ENCODE assay signal across 34 cellular contexts in genomic region chr1:167871331-167871730, GRCh38. TPM values are rescaled to one million over a fixed set of nuclear protein-coding genes. Genes with fewer than 3 reads are reported as not detected.
DNase-seq lines count a peak whose midpoint lies in the region; ATAC-seq, FAIRE-seq and TF ChIP-seq lines count a peak whose summit lies in the region.
"Had no signal": no experiment of that assay in that cellular context is flagged by ENCODE, and none has a peak within 500 bp of the region (broad histone marks: within the 10 kb centered on the region; RNA-seq: fewer than 3 reads in every experiment).

No MANE protein-coding gene starts in this region.

- H3K27me3 ChIP-seq in IMR-90 (ENCODE audit: control insufficient read depth, insufficient read depth, low read length) (no peaks in the 10 kb centered on the region), K562 (ENCODE audit: control insufficient read depth in 2 of 2, insufficient read depth in 2 of 2, low read length in 2 of 2) (no peaks in the 10 kb centered on the region), MM.1S (replicated peaks; ENCODE audit: insufficient read depth, low read length) (no peaks in the 10 kb centered on the region), gastrocnemius medialis (no peaks in the 10 kb centered on the region)
- H3K27me3 ChIP-seq: BLaER1, esophagus muscularis mucosa, tibial nerve had no signal

- peak; percentile 68 for ATAC-seq in IMR-90 (ENCODE audit: low read depth)
- no peak for ATAC-seq in K562
- no peak for ATAC-seq in HG03039 (IDR thresholded peaks at IDR 0.05; ENCODE audit: unreplicated experiment)
- no peak for ATAC-seq in gastrocnemius medialis
- ATAC-seq: A549; GM12878; natural killer cell treated with Interleukin-12 subunit alpha and Interleukin-12 subunit beta and Interleukin-15 and Interleukin-18, amount 100 ng/mL, for 72 hours had no signal

- H3K4me2 ChIP-seq in IMR-90 (ENCODE audit: low read depth, low read length) (no peak overlapping the region), K562 (ENCODE audit: insufficient read depth, low read length) (no peak overlapping the region), MM.1S (ENCODE audit: low read depth, low read length) (no peak overlapping the region)
- H3K4me2 ChIP-seq: A549, BLaER1 had no signal

- DNase-seq in AG10803 (ENCODE audit: low read depth) (peak; percentile 27), IMR-90 (peak; percentile 53), K562 (ENCODE audit: extremely low read depth in 1 of 4, low spot score in 3 of 4) (no peak), left kidney (ENCODE audit: low read depth, low spot score) (peak; percentile 10), MM.1S (no peak), MCF 10A (ENCODE audit: unreplicated experiment) (no peak), gastrocnemius medialis (no peak)
- DNase-seq: activated CD4-positive, alpha-beta memory T cell treated with anti-CD3 and anti-CD28 coated beads for 36 hours; activated CD4-positive, CD25-positive, alpha-beta regulatory T cell treated with anti-CD3 and anti-CD28 coated beads, Interleukin-2, amount 50 U/mL, for 72 hours; activated CD8-positive, alpha-beta memory T cell treated with anti-CD3 and anti-CD28 coated beads, Interleukin-2, amount 50 U/mL, for 48 hours; activated naive CD4-positive, alpha-beta T cell treated with anti-CD3 and anti-CD28 coated beads, Interleukin-2, amount 10 ng/mL, durations not matched to agents 7 days and 5 days; amniotic stem cell; COR-L47; DMS79 treated with DMSO at 0.1 percent for 48 hours; glutamatergic neuron; islet precursor cell; midbrain; NCI-H1092 treated with DMSO at 0.1 percent for 48 hours; NCI-H187 treated with DMSO at 0.1 percent for 48 hours; NCI-H446; NCI-H82 had no signal

- no peak overlapping the region for H3K18ac ChIP-seq in IMR-90 (ENCODE audit: low read depth, low read length)

- dilution Hi-C loops in IMR-90 (cut with HindIII; ENCODE audit: low sequenced_read_pairs, unreplicated experiment): no loop called here

- H2AK9ac ChIP-seq in IMR-90 (replicated peaks; ENCODE audit: low read depth, low read length, poor library complexity): no peak overlapping the region

- H3K36me3 ChIP-seq in IMR-90 (ENCODE audit: control insufficient read depth, insufficient read depth, low read length) (no peaks in the 10 kb centered on the region), K562 (ENCODE audit: control insufficient read depth, insufficient read depth, low read length) (peaks cover 5% of the 10 kb centered on the region; the same call in 1 of the 3 replicates), MM.1S (replicated peaks; ENCODE audit: insufficient read depth, low read length) (no peaks in the 10 kb centered on the region), gastrocnemius medialis (no peaks in the 10 kb centered on the region)
- H3K36me3 ChIP-seq: BLaER1, esophagus muscularis mucosa, tibial nerve had no signal

- in situ Hi-C loops in IMR-90 (cut with MboI; ENCODE audit: low sequenced_read_pairs): no loop called here
- in situ Hi-C loops in K562 (cut with MboI): no loop called here
- in situ Hi-C loops in gastrocnemius medialis (cut with MboI; ENCODE audit: low sequenced_read_pairs in 4 of 4): no loop called here

- no peak overlapping the region for H3K9ac ChIP-seq in IMR-90 (ENCODE audit: low read depth, low read length)
- H3K9ac ChIP-seq in K562 (ENCODE audit: insufficient read depth in 1 of 2, low read depth in 2 of 2, low read length in 2 of 2): peak overlapping the region in 1 of 2 experiments; percentile 2; a peak in 1 of 4 replicates
- no peak overlapping the region for H3K9ac ChIP-seq in MM.1S (ENCODE audit: low read length)
- H3K9ac ChIP-seq: BLaER1 had no signal

- TF ChIP-seq POLR2A in IMR-90 (IDR thresholded peaks at IDR 0.05; ENCODE audit: low read depth, low read length) (no peak), K562 (conservative IDR thresholded peaks at IDR 0.05) (no peak), gastrocnemius medialis (IDR thresholded peaks at IDR 0.05) (no peak)

- TF ChIP-seq CTCF in AG10803 (conservative IDR thresholded peaks at IDR 0.05; ENCODE audit: low read length) (no peak), IMR-90 (conservative IDR thresholded peaks at IDR 0.05; ENCODE audit: low read depth, low read length) (no peak), K562 (IDR thresholded peaks at IDR 0.05 in 2 of 3, conservative IDR thresholded peaks at IDR 0.05 in 1 of 3; ENCODE audit: insufficient read depth in 2 of 3, low read depth in 1 of 3, low read length in 3 of 3) (no peak), MM.1S (IDR thresholded peaks at IDR 0.05; ENCODE audit: low read length) (no peak), MCF 10A (IDR thresholded peaks at IDR 0.05; ENCODE audit: unreplicated experiment) (no peak), gastrocnemius medialis (IDR thresholded peaks at IDR 0.05 in 4 of 5, conservative IDR thresholded peaks at IDR 0.05 in 1 of 5) (no peak)

- no peak for TF ChIP-seq RAD21 in IMR-90 (IDR thresholded peaks at IDR 0.05; ENCODE audit: low read length)
- no peak for TF ChIP-seq RAD21 in K562 (CRISPR knock-in tag; conservative IDR thresholded peaks at IDR 0.05 in 1 of 2, IDR thresholded peaks at IDR 0.05 in 1 of 2)

- H3K4me3 ChIP-seq in AG10803 (ENCODE audit: low read length) (no peak overlapping the region), IMR-90 (ENCODE audit: insufficient read depth, low read depth, low read length) (no peak overlapping the region), K562 (no peak overlapping the region), MM.1S (ENCODE audit: low read length) (no peak overlapping the region), gastrocnemius medialis (no peak overlapping the region)
- H3K4me3 ChIP-seq: A549, BLaER1, coronary artery, esophagus muscularis mucosa, GM12878, skin epidermis, tibial nerve had no signal

- H4K5ac ChIP-seq in IMR-90 (ENCODE audit: low read depth, low read length): no peak overlapping the region

- intact Hi-C loops in IMR-90 (cut with micrococcal nuclease) (no loop called here), K562 (cut with micrococcal nuclease) (no loop called here), MCF 10A (cut with micrococcal nuclease) (no loop called here), gastrocnemius medialis (cut with DNase I; ENCODE audit: low total_unique reads) (no loop called here)

- no peak overlapping the region for H3K27ac Mint-ChIP-seq in MCF 10A (ENCODE audit: low read depth, unreplicated experiment)
- H3K27ac Mint-ChIP-seq: activated CD4-positive, alpha-beta memory T cell treated with anti-CD3 and anti-CD28 coated beads for 36 hours; activated naive CD4-positive, alpha-beta T cell treated with anti-CD3 and anti-CD28 coated beads, Interleukin-2, amount 10 ng/mL, durations not matched to agents 7 days and 5 days; natural killer cell treated with Interleukin-12 subunit alpha and Interleukin-12 subunit beta and Interleukin-15 and Interleukin-18, amount 100 ng/mL, for 72 hours had no signal

- H3K9me3 Mint-ChIP-seq in MCF 10A (ENCODE audit: unreplicated experiment): no peaks in the 10 kb centered on the region
- H3K9me3 Mint-ChIP-seq: activated CD4-positive, alpha-beta memory T cell treated with anti-CD3 and anti-CD28 coated beads for 36 hours; activated naive CD4-positive, alpha-beta T cell treated with anti-CD3 and anti-CD28 coated beads, Interleukin-2, amount 10 ng/mL, durations not matched to agents 7 days and 5 days; natural killer cell treated with Interleukin-12 subunit alpha and Interleukin-12 subunit beta and Interleukin-15 and Interleukin-18, amount 100 ng/mL, for 72 hours had no signal

- H4K91ac ChIP-seq in IMR-90 (ENCODE audit: insufficient read depth, low read depth, low read length): no peak overlapping the region

- no peaks in the 10 kb centered on the region; the same call in 1 of the 2 replicates for H3K9me1 ChIP-seq in IMR-90 (ENCODE audit: insufficient read depth, low read length)
- no peaks in the 10 kb centered on the region for H3K9me1 ChIP-seq in K562 (ENCODE audit: control insufficient read depth, insufficient read depth, low read length)

- H3K4ac ChIP-seq in IMR-90 (ENCODE audit: low read depth, low read length): no peak overlapping the region

- no peaks in the 10 kb centered on the region for H3K36me3 Mint-ChIP-seq in MCF 10A (ENCODE audit: insufficient read depth, unreplicated experiment)
- H3K36me3 Mint-ChIP-seq: activated CD4-positive, alpha-beta memory T cell treated with anti-CD3 and anti-CD28 coated beads for 36 hours; activated naive CD4-positive, alpha-beta T cell treated with anti-CD3 and anti-CD28 coated beads, Interleukin-2, amount 10 ng/mL, durations not matched to agents 7 days and 5 days; natural killer cell treated with Interleukin-12 subunit alpha and Interleukin-12 subunit beta and Interleukin-15 and Interleukin-18, amount 100 ng/mL, for 72 hours had no signal

- H2BK15ac ChIP-seq in IMR-90 (ENCODE audit: low read depth, low read length): no peak overlapping the region

- no peak for FAIRE-seq in K562 (lab: Jason Lieb, UNC)
- FAIRE-seq: A549, bronchial epithelial cell, GM12878 had no signal

- H3K9me2 ChIP-seq in MM.1S (replicated peaks; ENCODE audit: insufficient read depth, low read length): no peaks in the 10 kb centered on the region

- H3K56ac ChIP-seq in IMR-90 (ENCODE audit: extremely low read depth, insufficient read depth, low read length): no peak overlapping the region

- no peak overlapping the region for H3K23ac ChIP-seq in IMR-90 (ENCODE audit: low read depth, low read length)

- H2AFZ ChIP-seq in IMR-90 (replicated peaks; ENCODE audit: low read length, poor library complexity) (no peak overlapping the region), K562 (ENCODE audit: low read depth, low read length) (no peak overlapping the region), MM.1S (ENCODE audit: low read length) (no peak overlapping the region)

- BruUV-seq in IMR-90 (replicated peaks; lab: Mats Ljungman, UMichigan): no TSS peak
- no TSS peak for BruUV-seq in K562 (replicated peaks; lab: Mats Ljungman, UMichigan)
- no TSS peak for BruUV-seq in MCF 10A (replicated peaks; lab: Mats Ljungman, UMichigan)

- peak overlapping the region; percentile 26 for H2BK5ac ChIP-seq in IMR-90 (ENCODE audit: low read depth, low read length, poor library complexity, severe bottlenecking)

- H3K14ac ChIP-seq in IMR-90 (replicated peaks; ENCODE audit: low read depth, low read length): no peak overlapping the region

- CTCF ChIA-PET in IMR-90 (lab: Yijun Ruan, JAX) (interaction anchor here (1.0 kb wide), 1 partner anchor 23 kb away, joined by 3 read pairs; no protein-coding TSS in a partner anchor), K562 (lab: Yijun Ruan, JAX; ENCODE audit: low intra/inter-chr PET ratio) (no interaction called here), MCF 10A (lab: Yijun Ruan, JAX) (interaction anchor here (0.8 to 1.4 kb wide), 2 partner anchors 10 to 68 kb away, joined by 4 to 5 read pairs; no protein-coding TSS in a partner anchor)

- peaks cover 7% of the 10 kb centered on the region; the same call in 1 of the 2 replicates for H3K4me1 ChIP-seq in IMR-90 (ENCODE audit: control insufficient read depth, insufficient read depth, low read length)
- peaks cover 13 to 21% of the 10 kb centered on the region in 2 experiments for H3K4me1 ChIP-seq in K562 (replicated peaks in 1 of 2; ENCODE audit: control insufficient read depth in 2 of 2, insufficient read depth in 2 of 2, low read length in 2 of 2)
- no peaks in the 10 kb centered on the region for H3K4me1 ChIP-seq in MM.1S (ENCODE audit: low read length)
- H3K4me1 ChIP-seq in gastrocnemius medialis: no peaks in the 10 kb centered on the region
- H3K4me1 ChIP-seq: BLaER1, esophagus muscularis mucosa, tibial nerve had no signal

- no peaks in the 10 kb centered on the region for H3F3A ChIP-seq in MM.1S (ENCODE audit: insufficient read depth, low read length)

- no peak overlapping the region for H2AK5ac ChIP-seq in IMR-90 (ENCODE audit: low read depth, low read length)

- H2BK120ac ChIP-seq in IMR-90 (ENCODE audit: low read depth, low read length): no peak overlapping the region

- no peaks in the 10 kb centered on the region for H3K4me1 Mint-ChIP-seq in MCF 10A (ENCODE audit: insufficient read depth, unreplicated experiment)
- H3K4me1 Mint-ChIP-seq: activated naive CD4-positive, alpha-beta T cell treated with anti-CD3 and anti-CD28 coated beads, Interleukin-2, amount 10 ng/mL, durations not matched to agents 7 days and 5 days had no signal

- H3K9me3 ChIP-seq in IMR-90 (ENCODE audit: control insufficient read depth, insufficient read depth, low read length) (no peaks in the 10 kb centered on the region), K562 (replicated peaks; ENCODE audit: control insufficient read depth, insufficient read depth, low read depth, low read length) (no peaks in the 10 kb centered on the region), MM.1S (replicated peaks; ENCODE audit: insufficient read depth, low read length) (no peaks in the 10 kb centered on the region), gastrocnemius medialis (no peaks in the 10 kb centered on the region)
- H3K9me3 ChIP-seq: A549, BLaER1, esophagus muscularis mucosa, tibial nerve had no signal

- H4K20me1 ChIP-seq in IMR-90 (ENCODE audit: insufficient read depth, low read length) (no peaks in the 10 kb centered on the region), K562 (replicated peaks; ENCODE audit: control insufficient read depth, insufficient read depth, low read length) (no peaks in the 10 kb centered on the region), MM.1S (ENCODE audit: insufficient read depth, low read length) (no peaks in the 10 kb centered on the region)
- H4K20me1 ChIP-seq: BLaER1 had no signal

- H3K79me2 ChIP-seq in K562 (ENCODE audit: control insufficient read depth, insufficient read depth, low read length): peaks cover 63% of the 10 kb centered on the region
- no peaks in the 10 kb centered on the region for H3K79me2 ChIP-seq in MM.1S (ENCODE audit: low read length)

- H3K4me3 Mint-ChIP-seq in MCF 10A (ENCODE audit: unreplicated experiment): no peak overlapping the region
- H3K4me3 Mint-ChIP-seq: activated CD4-positive, alpha-beta memory T cell treated with anti-CD3 and anti-CD28 coated beads for 36 hours; activated naive CD4-positive, alpha-beta T cell treated with anti-CD3 and anti-CD28 coated beads, Interleukin-2, amount 10 ng/mL, durations not matched to agents 7 days and 5 days; natural killer cell treated with Interleukin-12 subunit alpha and Interleukin-12 subunit beta and Interleukin-15 and Interleukin-18, amount 100 ng/mL, for 72 hours had no signal

- no peak overlapping the region for H3K27ac ChIP-seq in IMR-90 (ENCODE audit: insufficient read depth, low read length)
- no peak overlapping the region for H3K27ac ChIP-seq in K562 (ENCODE audit: extremely low read depth, low read depth, low read length)
- no peak overlapping the region; the same call in 1 of the 2 replicates for H3K27ac ChIP-seq in MM.1S (ENCODE audit: low read length)
- no peak overlapping the region for H3K27ac ChIP-seq in gastrocnemius medialis
- H3K27ac ChIP-seq: A549, BLaER1, coronary artery, esophagus muscularis mucosa, HL-60, RWPE1, skin epidermis, tibial nerve had no signal

- H3K27me3 Mint-ChIP-seq in MCF 10A (ENCODE audit: insufficient read depth, unreplicated experiment): no peaks in the 10 kb centered on the region
- H3K27me3 Mint-ChIP-seq: activated CD4-positive, alpha-beta memory T cell treated with anti-CD3 and anti-CD28 coated beads for 36 hours; activated naive CD4-positive, alpha-beta T cell treated with anti-CD3 and anti-CD28 coated beads, Interleukin-2, amount 10 ng/mL, durations not matched to agents 7 days and 5 days; natural killer cell treated with Interleukin-12 subunit alpha and Interleukin-12 subunit beta and Interleukin-15 and Interleukin-18, amount 100 ng/mL, for 72 hours had no signal

- POLR2A ChIA-PET in IMR-90 (lab: Charles Lee; ENCODE audit: unreplicated experiment): no interaction called here
- POLR2A ChIA-PET in K562 (lab: Yijun Ruan, JAX): interaction anchor here (1.1 to 1.5 kb wide), 5 partner anchors 9 to 65 kb away, joined by 3 to 6 read pairs (median 3); partner anchors contain the start of genes ADCY10 and DCAF6
- POLR2A ChIA-PET in MCF 10A (lab: Yijun Ruan, JAX): interaction anchor here (0.6 kb wide), 1 partner anchor 40 kb away, joined by 5 read pairs; no protein-coding TSS in a partner anchor

- no peaks in the 10 kb centered on the region for H3K79me1 ChIP-seq in IMR-90 (ENCODE audit: low read depth in 1 of 2, low read length in 2 of 2)

- TF ChIP-seq EP300 in K562 (IDR thresholded peaks at IDR 0.05; ENCODE audit: low read length): no peak

- H4K8ac ChIP-seq in IMR-90 (ENCODE audit: low read depth in 2 of 2, low read length in 2 of 2): no peak overlapping the region

- H2BK20ac ChIP-seq in IMR-90 (ENCODE audit: low read depth, low read length): no peak overlapping the region

RNA-seq across cellular contexts. Expression of gene ADCY10, which starts 42.6 kb away (rescaled TPM):
- under 0.01 TPM in 2 replicates for total RNA-seq in IMR-90 (2012; rRNA removed)
- polyA plus RNA-seq in IMR-90 (2012; rRNA removed): 0.03 and 0.19 TPM in 2 replicates
- polyA plus RNA-seq in IMR-90 (2012; cell fraction: cytosol; rRNA removed): 0.03 TPM in 1 of 2 replicates, not detected in the other
- 0.07 and 0.21 TPM in 2 replicates for polyA plus RNA-seq in IMR-90 (2012; cell fraction: nucleus; rRNA removed; ENCODE audit: low replicate concordance)
- total RNA-seq in K562 (2011; cell fraction: chromatin; rRNA removed; ENCODE audit: low replicate concordance): 1.3 and 2.1 TPM in 2 replicates
- 0.39 and 0.83 TPM in 2 replicates for total RNA-seq in K562 (2011; cell fraction: nucleolus; rRNA removed)
- 1.1 and 2.1 TPM in 2 replicates for total RNA-seq in K562 (2011; cell fraction: nucleoplasm; rRNA removed)
- total RNA-seq in K562 (2014; rRNA removed): 0.24 and 0.86 TPM in 2 replicates
- total RNA-seq in K562 (2014; rRNA removed; fragmentation: Illumina TruSeq; extraction: Trizol): 0.29 and 0.32 TPM in 2 replicates
- 0.11 and 0.14 TPM in 2 replicates for total RNA-seq in K562 (2015; rRNA removed; fragmentation: Illumina TruSeq; extraction: Trizol)
- total RNA-seq in K562 (2021): 0.20 and 0.22 TPM in 2 replicates
- 0.21 and 0.54 TPM in 2 replicates for polyA plus RNA-seq in K562 (2011; rRNA removed)
- 0.12 and 0.13 TPM in 2 replicates for polyA plus RNA-seq in K562 (2011; cell fraction: cytosol; rRNA removed)
- polyA plus RNA-seq in K562 (2011; cell fraction: nucleus; rRNA removed): 0.34 and 0.38 TPM in 2 replicates
- polyA plus RNA-seq in K562 (2012): 0.12 and 0.65 TPM in 2 replicates
- polyA plus RNA-seq in K562 (2014; fragmentation: Illumina TruSeq; extraction: Trizol): 0.25 and 0.26 TPM in 2 replicates
- under 1 TPM; 0.21 to 0.39 TPM for polyA plus RNA-seq in K562 (2014; fragmentation: Nextera tagmentation; extraction: Ambion mirVana)
- 0.08 and 0.11 TPM in 2 replicates for polyA plus RNA-seq in K562 (2014; rRNA removed)
- 0.24 and 0.28 TPM in 2 replicates for polyA minus RNA-seq in K562 (2011; rRNA and poly(A)+ RNA removed)
- polyA minus RNA-seq in K562 (2011; cell fraction: cytosol; rRNA and poly(A)+ RNA removed): not detected in 2 replicates
- 0.22 and 0.27 TPM in 2 replicates for polyA minus RNA-seq in K562 (2011; cell fraction: nucleus; rRNA and poly(A)+ RNA removed)
- total RNA-seq in MCF 10A (2022): 0.12 and 0.35 TPM in 2 replicates
- 1 to 10 TPM in 1 of 4 donors, under 1 TPM in 1, not detected in 2; 0.07 to 1.2 TPM for total RNA-seq in gastrocnemius medialis
- total RNA-seq: GM12878, SK-MEL-5, tibial nerve had no signal

Comparison
In these comparisons a context has a peak if more than half of its experiments do, and no peak if none do; other contexts are left out.
1. DNase-seq: peak in AG10803 (single experiment), IMR-90 (single experiment) and left kidney (single experiment); none in K562 (0 of 4), MM.1S (single experiment), MCF 10A (single experiment) and gastrocnemius medialis (0 of 2).